In the genomic region with DNA sequence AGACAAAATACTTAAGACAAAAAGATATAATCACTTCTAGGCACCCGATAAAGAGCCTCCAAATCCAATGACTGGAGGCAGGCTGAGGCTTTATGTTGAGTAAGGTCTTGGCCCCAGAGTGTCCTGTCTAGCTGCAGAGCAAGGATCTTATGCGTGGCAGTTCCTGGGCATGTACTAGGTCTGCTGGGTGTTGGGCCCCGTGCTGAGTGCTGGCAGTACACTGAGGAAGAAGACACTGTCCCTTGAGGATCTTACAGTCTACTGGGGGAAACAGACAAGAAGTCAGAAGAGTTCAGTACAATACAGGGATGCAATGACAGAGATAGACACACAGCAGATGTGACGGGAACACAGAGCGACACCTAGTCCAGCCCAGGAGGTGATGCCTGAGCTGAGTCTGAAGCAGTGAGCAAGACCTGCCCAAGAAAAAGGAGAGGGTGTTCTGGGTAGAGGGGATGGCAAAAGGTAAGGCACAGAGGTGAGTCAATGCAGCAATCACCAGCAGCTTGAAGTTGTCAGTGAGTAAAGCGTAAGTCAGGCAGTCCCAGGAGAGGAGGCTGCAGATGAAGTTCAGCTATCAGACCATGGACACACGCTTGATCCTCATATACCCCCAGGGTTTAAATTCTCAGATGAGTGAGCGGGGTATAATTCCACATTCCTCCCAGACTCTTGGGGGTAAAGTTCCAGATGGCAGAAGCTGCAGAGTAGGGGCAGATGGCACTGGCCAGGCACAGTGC, we compare ENCODE assay signal across 11 cellular contexts. TPM values are rescaled to one million over a fixed set of nuclear protein-coding genes. Genes with fewer than 3 reads are reported as not detected.
DNase-seq lines count a peak whose midpoint lies in the region; ATAC-seq and TF ChIP-seq lines count a peak whose summit lies in the region.
"Had no signal": no experiment of that assay in that cellular context is flagged by ENCODE, and none has a peak within 500 bp of the region (broad histone marks: within the 10 kb centered on the region; RNA-seq: fewer than 3 reads in every experiment).

No MANE protein-coding gene starts in this region.

- H3K4me3 Mint-ChIP-seq in chondrocyte (ENCODE audit: unreplicated experiment), result no peak overlapping the region
- H3K4me3 Mint-ChIP-seq in progenitor cell of endocrine pancreas (ENCODE audit: low read depth), result no peak overlapping the region

- H3K4me1 Mint-ChIP-seq in chondrocyte (ENCODE audit: low read depth) (peaks cover 65% of the 10 kb centered on the region), progenitor cell of endocrine pancreas (ENCODE audit: low read depth) (peaks cover 6% of the 10 kb centered on the region)

- H3K27ac Mint-ChIP-seq in chondrocyte (ENCODE audit: unreplicated experiment) (peak overlapping the region; percentile 85), progenitor cell of endocrine pancreas (peak overlapping the region; percentile 34)

- DNase-seq in Daoy (ENCODE audit: low read depth) (peak; percentile 46), NCI-H524 treated with DMSO at 0.1 percent for 48 hours (lab: John Stamatoyannopoulos, UW) (peak; percentile 93), chondrocyte (ENCODE audit: low spot score) (no peak), progenitor cell of endocrine pancreas (ENCODE audit: low spot score, unreplicated experiment) (no peak), nucleus accumbens (lab: John Stamatoyannopoulos, UW) (no peak), SW 1271 (lab: John Stamatoyannopoulos, UW) (no peak)
- DNase-seq: NCI-H2227 treated with DMSO at 0.1 percent for 48 hours, thyroid gland had no signal

- no peaks in the 10 kb centered on the region for H3K36me3 Mint-ChIP-seq in chondrocyte (ENCODE audit: low read depth)
- H3K36me3 Mint-ChIP-seq in progenitor cell of endocrine pancreas (ENCODE audit: insufficient read depth), result peaks cover 1% of the 10 kb centered on the region

- H3K9me3 Mint-ChIP-seq in chondrocyte (ENCODE audit: low read depth), result no peaks in the 10 kb centered on the region
- no peaks in the 10 kb centered on the region for H3K9me3 Mint-ChIP-seq in progenitor cell of endocrine pancreas (ENCODE audit: low read depth)

- H3K27me3 Mint-ChIP-seq in chondrocyte (ENCODE audit: low read depth) (no peaks in the 10 kb centered on the region), progenitor cell of endocrine pancreas (no peaks in the 10 kb centered on the region)

- ATAC-seq in HG02763 (IDR thresholded peaks at IDR 0.05; ENCODE audit: unreplicated experiment) (no peak), HG03521 (IDR thresholded peaks at IDR 0.05; ENCODE audit: unreplicated experiment) (no peak)

- TF ChIP-seq CTCF in chondrocyte (IDR thresholded peaks at IDR 0.05) (no peak), progenitor cell of endocrine pancreas (IDR thresholded peaks at IDR 0.05; ENCODE audit: unreplicated experiment) (no peak)

RNA-seq across cellular contexts. Expression of gene MAP3K14, which starts 18.1 kb away (rescaled TPM):
- total RNA-seq in Daoy (2014; rRNA removed; shearing (Covaris generic)), result 11.3 and 13.9 TPM in 2 replicates
- 3.9 to 8.6 TPM (median 5.2 TPM) in 3 replicates for total RNA-seq in chondrocyte
- total RNA-seq in progenitor cell of endocrine pancreas, result 7.8 and 8.7 TPM in 2 replicates

RNA-seq across cellular contexts. Expression of gene SPATA32, which starts 36.8 kb away (rescaled TPM):
- total RNA-seq in Daoy (2014; rRNA removed; shearing (Covaris generic)), result not detected in 2 replicates
- total RNA-seq in chondrocyte (not detected in 3 replicates), progenitor cell of endocrine pancreas (0.24 TPM in 1 of 2 replicates, not detected in the other)
- total RNA-seq: cerebellum, thyroid gland had no signal

Comparison
In these comparisons a context has a peak if more than half of its experiments do, and no peak if none do; other contexts are left out.
1. DNase-seq: peak in Daoy (single experiment) and NCI-H524 treated with DMSO at 0.1 percent for 48 hours (single experiment); none in chondrocyte (single experiment), progenitor cell of endocrine pancreas (single experiment), nucleus accumbens (0 of 56) and SW 1271 (0 of 2).